ENCODE assay signal across 1 cellular context in the genomic region with DNA sequence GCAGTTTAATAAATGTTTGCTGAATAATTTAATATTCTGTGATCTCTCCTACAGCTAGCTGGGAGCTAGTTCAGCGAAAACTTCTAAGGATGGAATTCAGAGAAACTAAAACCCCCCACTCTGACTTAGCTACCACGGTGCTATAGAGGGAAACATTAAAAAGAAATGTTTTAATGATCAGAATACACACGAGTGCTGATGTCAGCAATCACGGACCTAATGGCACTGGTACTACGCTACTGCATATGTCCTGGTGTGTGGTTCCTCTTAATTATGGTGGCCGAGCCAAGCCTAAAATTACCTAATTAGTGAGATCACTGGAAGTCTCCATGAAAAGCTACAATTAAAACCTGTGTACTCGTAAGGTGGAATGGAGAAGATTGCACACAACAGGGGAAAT.
TF ChIP-seq lines count a peak whose summit lies in the region.

No MANE protein-coding gene starts in this region.

TF ChIP-seq in HepG2, 621 proteins besides CTCF, POLR2A, EP300 and RAD21:
- no peak for TF ChIP-seq ZKSCAN8 (CRISPR knock-in tag; IDR thresholded peaks at IDR 0.05; ENCODE audit: borderline replicate concordance)
- TF ChIP-seq RFX1 (IDR thresholded peaks at IDR 0.05): no peak
- no peak for TF ChIP-seq CREBL2 (CRISPR knock-in tag; IDR thresholded peaks at IDR 0.05; ENCODE audit: borderline replicate concordance)
- TF ChIP-seq HNRNPUL1 (IDR thresholded peaks at IDR 0.05; ENCODE audit: low read depth, low read length): no peak
- TF ChIP-seq, protein P1, sequence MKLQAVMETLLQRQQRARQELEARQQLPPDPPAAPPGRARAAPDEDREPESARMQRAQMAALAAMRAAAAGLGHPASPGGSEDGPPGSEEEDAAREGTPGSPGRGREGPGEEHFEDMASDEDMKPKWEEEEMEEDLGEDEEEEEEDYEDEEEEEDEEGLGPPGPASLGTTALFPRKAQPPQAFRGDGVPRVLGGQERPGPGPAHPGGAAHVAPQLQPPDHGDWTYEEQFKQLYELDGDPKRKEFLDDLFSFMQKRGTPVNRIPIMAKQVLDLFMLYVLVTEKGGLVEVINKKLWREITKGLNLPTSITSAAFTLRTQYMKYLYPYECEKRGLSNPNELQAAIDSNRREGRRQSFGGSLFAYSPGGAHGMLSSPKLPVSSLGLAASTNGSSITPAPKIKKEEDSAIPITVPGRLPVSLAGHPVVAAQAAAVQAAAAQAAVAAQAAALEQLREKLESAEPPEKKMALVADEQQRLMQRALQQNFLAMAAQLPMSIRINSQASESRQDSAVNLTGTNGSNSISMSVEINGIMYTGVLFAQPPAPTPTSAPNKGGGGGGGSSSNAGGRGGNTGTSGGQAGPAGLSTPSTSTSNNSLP (IDR thresholded peaks at IDR 0.05; ENCODE audit: low read depth, low read length): no peak
- no peak for TF ChIP-seq ELF4 (CRISPR knock-in tag; IDR thresholded peaks at IDR 0.05; ENCODE audit: borderline replicate concordance)
- TF ChIP-seq MAFF (IDR thresholded peaks at IDR 0.05; ENCODE audit: low read depth, low read length): peak; percentile 47; the same call in 1 of the 2 replicates
- no peak for TF ChIP-seq LBX2 (CRISPR knock-in tag; IDR thresholded peaks at IDR 0.05; ENCODE audit: borderline replicate concordance)
- no peak for TF ChIP-seq KAT7 (CRISPR knock-in tag; IDR thresholded peaks at IDR 0.05; ENCODE audit: borderline replicate concordance)
- TF ChIP-seq MAFK (conservative IDR thresholded peaks at IDR 0.05 in 1 of 2, IDR thresholded peaks at IDR 0.05 in 1 of 2; ENCODE audit: low read length in 2 of 2): peak; percentile 73 to 84
- TF ChIP-seq, protein P2, sequence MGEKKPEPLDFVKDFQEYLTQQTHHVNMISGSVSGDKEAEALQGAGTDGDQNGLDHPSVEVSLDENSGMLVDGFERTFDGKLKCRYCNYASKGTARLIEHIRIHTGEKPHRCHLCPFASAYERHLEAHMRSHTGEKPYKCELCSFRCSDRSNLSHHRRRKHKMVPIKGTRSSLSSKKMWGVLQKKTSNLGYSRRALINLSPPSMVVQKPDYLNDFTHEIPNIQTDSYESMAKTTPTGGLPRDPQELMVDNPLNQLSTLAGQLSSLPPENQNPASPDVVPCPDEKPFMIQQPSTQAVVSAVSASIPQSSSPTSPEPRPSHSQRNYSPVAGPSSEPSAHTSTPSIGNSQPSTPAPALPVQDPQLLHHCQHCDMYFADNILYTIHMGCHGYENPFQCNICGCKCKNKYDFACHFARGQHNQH (CRISPR knock-in tag; IDR thresholded peaks at IDR 0.05): no peak
- TF ChIP-seq ATF1 (CRISPR knock-in tag; IDR thresholded peaks at IDR 0.05): no peak
- TF ChIP-seq ZNF569 (CRISPR knock-in tag; IDR thresholded peaks at IDR 0.05; ENCODE audit: borderline replicate concordance): no peak
TF ChIP-seq in HepG2: peak in this region for 2.
